In genomic region chr6:48102476-48103195, GRCh38 we compare ENCODE assay signal across 1 cellular context.
TF ChIP-seq lines count a peak whose summit lies in the region.

No MANE protein-coding gene starts in this region.

TF ChIP-seq in HepG2, 621 proteins besides CTCF, POLR2A, EP300 and RAD21 (continued from another document and continues in another):
- TF ChIP-seq CSRNP1 (CRISPR knock-in tag; IDR thresholded peaks at IDR 0.05) (0 out of 2 replicates have a peak, but pooled peaks have one; percentile 30), ZNF883 (CRISPR knock-in tag; IDR thresholded peaks at IDR 0.05; ENCODE audit: not compliant biosample characterization) (peak; percentile 69), MIXL1 (CRISPR knock-in tag; IDR thresholded peaks at IDR 0.05) (peak; percentile 21; the same call in 1 of the 2 replicates), ZNF761 (CRISPR knock-in tag; conservative IDR thresholded peaks at IDR 0.05) (0 out of 2 replicates have a peak, but pooled peaks have one; percentile 55), GFI1 (CRISPR knock-in tag; IDR thresholded peaks at IDR 0.05; ENCODE audit: borderline replicate concordance) (0 out of 2 replicates have a peak, but pooled peaks have one; percentile 37), ZMYM3 (CRISPR knock-in tag; IDR thresholded peaks at IDR 0.05) (peak; percentile 41; the same call in 1 of the 2 replicates), SP5 (CRISPR knock-in tag; IDR thresholded peaks at IDR 0.05; ENCODE audit: borderline replicate concordance, low read depth) (peak; percentile 94), ZBTB38 (CRISPR knock-in tag; IDR thresholded peaks at IDR 0.05) (peak; percentile 81), TARDBP (CRISPR knock-in tag; IDR thresholded peaks at IDR 0.05) (peak; percentile 89; the same call in 1 of the 2 replicates), ATF7-NPFF (CRISPR knock-in tag; IDR thresholded peaks at IDR 0.05; ENCODE audit: low read depth) (peak; percentile 75), ZNF788 (CRISPR knock-in tag; IDR thresholded peaks at IDR 0.05; ENCODE audit: borderline replicate concordance) (peak; percentile 64; the same call in 1 of the 2 replicates), SOX5 (CRISPR knock-in tag; IDR thresholded peaks at IDR 0.05; ENCODE audit: borderline replicate concordance) (peak; percentile 84), ZNF777 (CRISPR knock-in tag; IDR thresholded peaks at IDR 0.05) (0 out of 2 replicates have a peak, but pooled peaks have one; percentile 22), ZNF274 (CRISPR knock-in tag; IDR thresholded peaks at IDR 0.05) (0 out of 2 replicates have a peak, but pooled peaks have one; percentile 61), ZNF205 (CRISPR knock-in tag; IDR thresholded peaks at IDR 0.05) (0 out of 2 replicates have a peak, but pooled peaks have one; percentile 39), GMEB1 (CRISPR knock-in tag; IDR thresholded peaks at IDR 0.05; ENCODE audit: borderline replicate concordance) (peak; percentile 36; the same call in 1 of the 2 replicates), PAWR (CRISPR knock-in tag; IDR thresholded peaks at IDR 0.05; ENCODE audit: borderline replicate concordance) (0 out of 2 replicates have a peak, but pooled peaks have one; percentile 76), IRX3 (CRISPR knock-in tag; IDR thresholded peaks at IDR 0.05; ENCODE audit: borderline replicate concordance, low read depth) (peak; percentile 55; the same call in 1 of the 2 replicates), PAX8 (CRISPR knock-in tag; IDR thresholded peaks at IDR 0.05; ENCODE audit: borderline replicate concordance) (peak; percentile 71; the same call in 1 of the 2 replicates), ZNF383 (CRISPR knock-in tag; IDR thresholded peaks at IDR 0.05; ENCODE audit: borderline replicate concordance) (peak; percentile 30; the same call in 1 of the 2 replicates), MAX (IDR thresholded peaks at IDR 0.05) (peak; percentile 44; the same call in 1 of the 2 replicates), ZNF343 (CRISPR knock-in tag; IDR thresholded peaks at IDR 0.05) (0 out of 2 replicates have a peak, but pooled peaks have one; percentile 52), ZNF543 (CRISPR knock-in tag; IDR thresholded peaks at IDR 0.05) (peak; percentile 70), KLF6 (CRISPR knock-in tag; IDR thresholded peaks at IDR 0.05) (peak; percentile 42; the same call in 1 of the 2 replicates), MIER2 (CRISPR knock-in tag; IDR thresholded peaks at IDR 0.05) (peak; percentile 47; the same call in 1 of the 2 replicates), ZNF556 (CRISPR knock-in tag; IDR thresholded peaks at IDR 0.05; ENCODE audit: borderline replicate concordance) (peak; percentile 92), PHF20 (CRISPR knock-in tag; IDR thresholded peaks at IDR 0.05) (0 out of 2 replicates have a peak, but pooled peaks have one; percentile 15), ZSCAN31 (CRISPR knock-in tag; IDR thresholded peaks at IDR 0.05; ENCODE audit: low read depth) (peak; percentile 23; the same call in 1 of the 2 replicates), ETV5 (CRISPR knock-in tag; IDR thresholded peaks at IDR 0.05; ENCODE audit: borderline replicate concordance) (peak; percentile 68), ZNF318 (CRISPR knock-in tag; IDR thresholded peaks at IDR 0.05) (peak; percentile 53; the same call in 1 of the 2 replicates), BORCS8-MEF2B (CRISPR knock-in tag; IDR thresholded peaks at IDR 0.05) (0 out of 2 replicates have a peak, but pooled peaks have one; percentile 60), ARNT2 (CRISPR knock-in tag; IDR thresholded peaks at IDR 0.05; ENCODE audit: low read depth) (peak; percentile 67; the same call in 1 of the 2 replicates), PAXIP1 (CRISPR knock-in tag; conservative IDR thresholded peaks at IDR 0.05) (peak; percentile 92), ZNF225 (CRISPR knock-in tag; IDR thresholded peaks at IDR 0.05) (0 out of 2 replicates have a peak, but pooled peaks have one; percentile 52), ZNF691 (CRISPR knock-in tag; IDR thresholded peaks at IDR 0.05; ENCODE audit: borderline replicate concordance, low read depth) (peak; percentile 84; the same call in 1 of the 2 replicates), MTA1 (CRISPR knock-in tag; IDR thresholded peaks at IDR 0.05; ENCODE audit: borderline replicate concordance) (peak; percentile 95), ZNF605 (CRISPR knock-in tag; IDR thresholded peaks at IDR 0.05) (0 out of 2 replicates have a peak, but pooled peaks have one; percentile 42), GABPB1 (CRISPR knock-in tag; IDR thresholded peaks at IDR 0.05) (peak; percentile 48; the same call in 1 of the 2 replicates), ZFP91 (CRISPR knock-in tag; IDR thresholded peaks at IDR 0.05; ENCODE audit: borderline replicate concordance) (peak; percentile 66), MED1 (CRISPR knock-in tag; IDR thresholded peaks at IDR 0.05) (peak; percentile 71), ZBTB7A (CRISPR knock-in tag; IDR thresholded peaks at IDR 0.05) (peak; percentile 68; the same call in 1 of the 2 replicates), FOXK1 (CRISPR knock-in tag; IDR thresholded peaks at IDR 0.05; ENCODE audit: borderline replicate concordance, low read depth) (peak; percentile 79), HOXA3 (CRISPR knock-in tag; IDR thresholded peaks at IDR 0.05) (peak; percentile 79), HNF4A (CRISPR knock-in tag; IDR thresholded peaks at IDR 0.05) (peak; percentile 52), ZNF337 (CRISPR knock-in tag; IDR thresholded peaks at IDR 0.05; ENCODE audit: borderline replicate concordance, low read depth) (0 out of 2 replicates have a peak, but pooled peaks have one; percentile 57), KAT7 (CRISPR knock-in tag; IDR thresholded peaks at IDR 0.05; ENCODE audit: borderline replicate concordance) (peak; percentile 94; the same call in 1 of the 2 replicates)
